16 cellular contexts compared by ENCODE assay signal in genomic region chr3:52036222-52036694, GRCh38. TPM values are rescaled to one million over a fixed set of nuclear protein-coding genes. Genes with fewer than 3 reads are reported as not detected.
DNase-seq lines count a peak whose midpoint lies in the region; ATAC-seq and TF ChIP-seq lines count a peak whose summit lies in the region.
"Had no signal": no experiment of that assay in that cellular context is flagged by ENCODE, and none has a peak within 500 bp of the region (broad histone marks: within the 10 kb centered on the region; RNA-seq: fewer than 3 reads in every experiment).

No MANE protein-coding gene starts in this region.

- no peaks in the 10 kb centered on the region for H3K9me3 ChIP-seq in PC-3 (ENCODE audit: low read length)
- H3K9me3 ChIP-seq: adrenal gland, spleen had no signal

- CTCF ChIA-PET in PC-3 (lab: Charles Lee) = interaction anchor here (0.6 to 2.4 kb wide), 5 partner anchors 14 to 184 kb away, joined by 3 to 15 read pairs (median 6); partner anchors contain the start of gene DUSP7

- intact Hi-C loops in PC-3 (cut with micrococcal nuclease) = no loop called here

- H3K27ac Mint-ChIP-seq in naive B cell = peak overlapping the region in 2 of 6 donors; percentile 47 to 70
- H3K27ac Mint-ChIP-seq: GM23338, WTC11 had no signal

- no TSS peak for BruUV-seq in PC-3 (replicated peaks; lab: Mats Ljungman, UMichigan)

- H2AFZ ChIP-seq in PC-3 (ENCODE audit: low read length) = no peak overlapping the region
- H2AFZ ChIP-seq: GM23338 had no signal

- H3K27me3 Mint-ChIP-seq in naive B cell = peaks cover 0 to 17% (median 8%) of the 10 kb centered on the region in 3 donors

- ATAC-seq in GM21619 (IDR thresholded peaks at IDR 0.05; ENCODE audit: unreplicated experiment) (peak; percentile 72), HG03432 (IDR thresholded peaks at IDR 0.05; ENCODE audit: unreplicated experiment) (peak; percentile 82), naive B cell (ENCODE audit: low read depth in 2 of 2) (peak; percentile 23 to 65), PC-3 (no peak)

- H3K4me2 ChIP-seq in PC-3 (ENCODE audit: low read length) = no peak overlapping the region
- H3K4me2 ChIP-seq: GM23338 had no signal

- POLR2A ChIA-PET in PC-3 (lab: Charles Lee; ENCODE audit: unreplicated experiment) = interaction anchor here (0.6 kb wide), 1 partner anchor 25 kb away, joined by 3 read pairs; no protein-coding TSS in a partner anchor

- H3K27me3 ChIP-seq in PC-3 (ENCODE audit: low read length) = no peaks in the 10 kb centered on the region
- H3K27me3 ChIP-seq: adrenal gland, spleen had no signal

- H3K27ac ChIP-seq in PC-3 (ENCODE audit: low read length) = no peak overlapping the region
- H3K27ac ChIP-seq: adrenal gland, spleen had no signal

- H3K36me3 Mint-ChIP-seq in naive B cell = no peaks in the 10 kb centered on the region
- H3K36me3 Mint-ChIP-seq: WTC11 had no signal

- no peaks in the 10 kb centered on the region for H3F3A ChIP-seq in PC-3 (ENCODE audit: low read length, unreplicated experiment)

- no peak overlapping the region for H3K9ac ChIP-seq in PC-3 (ENCODE audit: low read length)

- no peaks in the 10 kb centered on the region for H3K9me3 Mint-ChIP-seq in naive B cell
- H3K9me3 Mint-ChIP-seq: GM23338, WTC11 had no signal

- H3K36me3 ChIP-seq in PC-3 (ENCODE audit: low read depth, low read length) = no peaks in the 10 kb centered on the region
- H3K36me3 ChIP-seq: adrenal gland, spleen had no signal

- H3K4me1 ChIP-seq in PC-3 (ENCODE audit: insufficient read depth, low read length) = peaks cover 19% of the 10 kb centered on the region
- H3K4me1 ChIP-seq: adrenal gland had no signal

- no peaks in the 10 kb centered on the region for H3K79me2 ChIP-seq in PC-3 (ENCODE audit: low read length)

- H3K4me3 ChIP-seq in PC-3 (ENCODE audit: low read length) = no peak overlapping the region
- H3K4me3 ChIP-seq: adrenal gland, GM23338, spleen had no signal

- TF ChIP-seq CTCF in PC-3 (conservative IDR thresholded peaks at IDR 0.05; ENCODE audit: low read depth, low read length) = no peak

- no peaks in the 10 kb centered on the region for H3K9me2 ChIP-seq in PC-3 (replicated peaks; ENCODE audit: low read length)

- no peak overlapping the region for H3K4me3 Mint-ChIP-seq in naive B cell
- H3K4me3 Mint-ChIP-seq: GM23338, WTC11 had no signal

- DNase-seq in NCI-H524 (lab: John Stamatoyannopoulos, UW) (peak; percentile 66 to 86), NCI-H524 treated with DMSO at 0.1 percent for 48 hours (lab: John Stamatoyannopoulos, UW) (no peak), naive B cell (no peak), NCI-H1694 treated with DMSO at 0.1 percent for 48 hours (lab: John Stamatoyannopoulos, UW) (no peak), PC-3 (no peak)
- DNase-seq in stimulated activated CD4-positive, alpha-beta T cell treated with anti-CD3 and anti-CD28 coated beads, Interleukin-2, amount 100 ng/mL, for 48 hours = no peak
- DNase-seq: adrenal gland, COR-L47, KG1, mammary epithelial cell, NCI-H2081 treated with DMSO at 0.1 percent for 48 hours, spleen had no signal

- no peaks in the 10 kb centered on the region for H3K4me1 Mint-ChIP-seq in naive B cell

- no peaks in the 10 kb centered on the region for H4K20me1 ChIP-seq in PC-3 (ENCODE audit: low read length)

RNA-seq across cellular contexts. Expression of gene DUSP7, which starts 20.1 kb away (rescaled TPM):
- under 1 TPM in 5 of 6 donors, not detected in 1; 0.11 to 0.82 (median 0.62) TPM for polyA plus RNA-seq in naive B cell (ENCODE audit: low read depth in 6 of 6)
- total RNA-seq in PC-3 (2014; rRNA removed) = 40.9 and 51.1 TPM in 2 replicates

RNA-seq across cellular contexts. Expression of gene RPL29, which starts 40.6 kb away (rescaled TPM):
- polyA plus RNA-seq in naive B cell (ENCODE audit: low read depth in 6 of 6) = 1,000 to 10,000 TPM in 5 of 6 donors, 100 to 1,000 TPM in 1; 871 to 1,582 (median 1,414) TPM
- total RNA-seq in PC-3 (2014; rRNA removed) = 1,539 and 1,807 TPM in 2 replicates

RNA-seq across cellular contexts. Expression of gene ACY1, which starts 52.9 kb away (rescaled TPM):
- polyA plus RNA-seq in naive B cell (ENCODE audit: low read depth in 6 of 6) = 10 to 100 TPM; 15.2 to 23.1 (median 18.4) TPM
- total RNA-seq in PC-3 (2014; rRNA removed) = 71.3 and 113 TPM in 2 replicates

Comparison
In these comparisons a context has a peak if more than half of its experiments do, and no peak if none do; other contexts are left out.
1. DNase-seq: peak in NCI-H524 (2 of 2); none in NCI-H524 treated with DMSO at 0.1 percent for 48 hours (single experiment), naive B cell (single experiment), NCI-H1694 treated with DMSO at 0.1 percent for 48 hours (single experiment), PC-3 (single experiment) and stimulated activated CD4-positive, alpha-beta T cell treated with anti-CD3 and anti-CD28 coated beads, Interleukin-2, amount 100 ng/mL, for 48 hours (0 of 2).